In the genomic region with DNA sequence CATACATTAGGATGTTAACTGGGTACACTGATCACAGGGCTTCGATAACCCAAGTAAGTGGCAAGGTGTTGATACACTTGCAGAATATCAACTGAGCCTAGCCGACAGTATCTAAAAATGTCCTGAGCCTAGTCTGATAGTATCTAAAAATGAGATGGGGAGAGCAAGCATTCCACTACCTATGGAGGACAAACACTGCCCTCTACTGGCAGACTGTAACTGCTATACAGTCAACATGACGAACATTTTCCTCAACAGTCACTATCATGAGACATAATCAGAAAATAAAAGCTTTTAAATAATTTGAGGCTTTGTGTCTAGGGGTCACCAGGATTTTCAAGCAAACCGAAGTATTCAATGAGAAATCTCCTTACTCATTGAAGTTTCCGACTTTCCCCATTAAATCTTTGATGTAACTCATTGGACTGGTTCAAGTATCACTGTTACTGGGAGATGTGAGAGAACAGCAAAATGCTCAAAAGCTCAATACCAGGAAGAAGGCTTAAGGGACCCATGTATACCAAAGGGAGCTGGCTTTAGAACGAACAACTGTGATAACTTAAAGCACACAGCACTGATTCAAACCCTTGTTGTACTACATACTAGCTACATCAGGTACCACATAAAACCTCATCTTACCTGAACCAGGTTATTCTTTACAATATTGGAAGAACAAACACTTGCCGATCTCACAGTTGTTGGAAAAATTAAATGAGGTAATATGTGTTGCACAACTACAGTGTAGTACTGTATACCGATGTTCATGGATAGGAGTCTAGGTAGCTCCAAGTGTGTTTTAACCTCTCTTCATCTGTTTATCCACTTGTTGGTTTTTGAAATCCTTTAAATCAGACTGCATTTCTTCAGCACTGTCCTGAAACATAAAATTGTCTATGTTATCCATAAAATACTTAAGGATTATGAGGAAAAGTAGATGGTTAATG, we compare ENCODE assay signal across 1 cellular context.
TF ChIP-seq lines count a peak whose summit lies in the region.

No MANE protein-coding gene starts in this region.

TF ChIP-seq in H1, 55 proteins besides CTCF, POLR2A, EP300 and RAD21:
- no peak for TF ChIP-seq TCF12 (IDR thresholded peaks at IDR 0.05; ENCODE audit: low read depth, low read length)
- TF ChIP-seq SIN3A (conservative IDR thresholded peaks at IDR 0.05 in 1 of 2, IDR thresholded peaks at IDR 0.05 in 1 of 2; ENCODE audit: low read depth in 1 of 2, low read length in 2 of 2), result no peak
- TF ChIP-seq TEAD4 (IDR thresholded peaks at IDR 0.05; ENCODE audit: low read depth, low read length), result peak; percentile 62; the same call in 1 of the 2 replicates
- peak; percentile 20; the same call in 1 of the 2 replicates for TF ChIP-seq CREB1 (IDR thresholded peaks at IDR 0.05)
- TF ChIP-seq JUND (IDR thresholded peaks at IDR 0.05; ENCODE audit: low read length), result peak; percentile 56; the same call in 1 of the 2 replicates
- TF ChIP-seq POLR2AphosphoS5 (IDR thresholded peaks at IDR 0.05; ENCODE audit: low read depth, low read length), result 0 out of 2 replicates have a peak, but pooled peaks have one; percentile 15
